In genomic region chr4:16677545-16677944, GRCh38 we compare ENCODE assay signal across 20 cellular contexts.
"Had no signal": no experiment of that assay in that cellular context is flagged by ENCODE, and none has a peak within 500 bp of the region (broad histone marks: within the 10 kb centered on the region; RNA-seq: fewer than 3 reads in every experiment).

No MANE protein-coding gene starts in this region.

- H3K9me3 ChIP-seq: colonic mucosa, gastroesophageal sphincter, transverse colon had no signal

- H3K36me3 ChIP-seq: cardiac muscle cell, colonic mucosa, gastroesophageal sphincter, transverse colon had no signal

- H3K27ac ChIP-seq: cardiac muscle cell, colonic mucosa, gastroesophageal sphincter, transverse colon had no signal

- DNase-seq: activated naive CD4-positive, alpha-beta T cell treated with Interleukin-2 at 50 U/mL for 16 hours; activated naive CD8-positive, alpha-beta T cell treated with anti-CD3 and anti-CD28 coated beads, Interleukin-2, amount 50 U/mL, for 24 hours; activated T-cell treated with anti-CD3 and anti-CD28 coated beads for 4 hours; colonic mucosa; islet precursor cell; mesendoderm; nucleus accumbens; small intestine; stimulated activated CD4-positive, alpha-beta T cell treated with anti-CD3 and anti-CD28 coated beads, Interleukin-4, amount 100 ng/mL, for 24 hours; stimulated activated naive CD4-positive, alpha-beta T cell; substantia nigra; T1000; transverse colon had no signal

- ATAC-seq: activated CD4-positive, CD25-positive, alpha-beta regulatory T cell treated with anti-CD3 and anti-CD28 coated beads, Interleukin-2, amount 50 U/mL, for 24 hours; activated naive CD8-positive, alpha-beta T cell treated with anti-CD3 and anti-CD28 coated beads, Interleukin-2, amount 50 U/mL, for 24 hours; activated T-helper 17 cell treated with anti-CD3 and anti-CD28 coated beads, Interleukin-2, amount 50 U/mL, for 72 hours; esophagus mucosa; gastroesophageal sphincter; left lobe of liver; natural killer cell treated with Interleukin-12 subunit alpha and Interleukin-12 subunit beta and Interleukin-15 and Interleukin-18, amount 100 ng/mL, for 72 hours had no signal

- H3K4me3 ChIP-seq: cardiac muscle cell, colonic mucosa, gastroesophageal sphincter, transverse colon had no signal

- H3K4me1 ChIP-seq: colonic mucosa had no signal

- H3K27me3 ChIP-seq: cardiac muscle cell, colonic mucosa, gastroesophageal sphincter, transverse colon had no signal
